29 cellular contexts compared by ENCODE assay signal in genomic region chr4:1298461-1298860, GRCh38. TPM values are rescaled to one million over a fixed set of nuclear protein-coding genes. Genes with fewer than 3 reads are reported as not detected.
A peak's percentile ranks its signal among the peaks of the same experiment; 100 is the strongest.
DNase-seq lines count a peak whose midpoint lies in the region; ATAC-seq and TF ChIP-seq lines count a peak whose summit lies in the region.
"Had no signal": no experiment of that assay in that cellular context is flagged by ENCODE, and none has a peak within 500 bp of the region (broad histone marks: within the 10 kb centered on the region; RNA-seq: fewer than 3 reads in every experiment).

No MANE protein-coding gene starts in this region.

- H3K9me3 ChIP-seq in osteoblast (ENCODE audit: low read depth, low read length) = no peaks in the 10 kb centered on the region
- H3K9me3 ChIP-seq in upper lobe of right lung = no peaks in the 10 kb centered on the region
- H3K9me3 ChIP-seq: ascending aorta, Caco-2, colonic mucosa, ovary, thyroid gland had no signal

- peaks cover 71% of the 10 kb centered on the region for H4K20me1 ChIP-seq in osteoblast (ENCODE audit: insufficient read depth, low read length)

- H3K27me3 ChIP-seq in osteoblast (ENCODE audit: insufficient read depth, low read length) (no peaks in the 10 kb centered on the region), upper lobe of right lung (no peaks in the 10 kb centered on the region)
- H3K27me3 ChIP-seq: ascending aorta, colonic mucosa, ovary, thyroid gland had no signal

- peaks cover 2 to 18% of the 10 kb centered on the region in 2 donors for H3K36me3 Mint-ChIP-seq in activated T-cell treated with anti-CD3 and anti-CD28 coated beads, Interleukin-2, amount 50 U/mL, for 72 hours (ENCODE audit: insufficient read depth in 2 of 2)
- peaks cover 82% of the 10 kb centered on the region for H3K36me3 Mint-ChIP-seq in dendritic cell treated with granulocyte-macrophage colony-stimulating factor and Interleukin-4, amounts not matched to agents 40 ng/mL and 50 ng/mL, for 4 days (ENCODE audit: low read depth)

- H3K27ac ChIP-seq in osteoblast (ENCODE audit: low read depth, low read length) = no peak overlapping the region
- no peak overlapping the region for H3K27ac ChIP-seq in upper lobe of right lung
- H3K27ac ChIP-seq: 22Rv1, ascending aorta, colonic mucosa, ovary, thyroid gland had no signal

- H3K4me3 Mint-ChIP-seq in activated T-cell treated with anti-CD3 and anti-CD28 coated beads, Interleukin-2, amount 50 U/mL, for 72 hours = no peak overlapping the region
- no peak overlapping the region for H3K4me3 Mint-ChIP-seq in dendritic cell treated with granulocyte-macrophage colony-stimulating factor and Interleukin-4, amounts not matched to agents 40 ng/mL and 50 ng/mL, for 4 days
- H3K4me3 Mint-ChIP-seq: activated CD8-positive, alpha-beta T cell treated with anti-CD3 and anti-CD28 coated beads for 36 hours; activated naive CD8-positive, alpha-beta T cell treated with anti-CD3 and anti-CD28 coated beads, Interleukin-2, amount 10 ng/mL, durations not matched to agents 7 days and 5 days had no signal

- no peak for ATAC-seq in activated T-cell treated with anti-CD3 and anti-CD28 coated beads, Interleukin-2, amount 50 U/mL, for 72 hours (replicated peaks in 1 of 2)
- ATAC-seq in upper lobe of right lung (no peak), GM21737 (IDR thresholded peaks at IDR 0.05; ENCODE audit: unreplicated experiment) (no peak), HG03457 (IDR thresholded peaks at IDR 0.05; ENCODE audit: unreplicated experiment) (no peak)
- ATAC-seq: activated CD8-positive, alpha-beta T cell treated with anti-CD3 and anti-CD28 coated beads for 36 hours; naive thymus-derived CD4-positive, alpha-beta T cell; Panc1 had no signal

- no peak overlapping the region for H3K4me3 ChIP-seq in osteoblast (ENCODE audit: insufficient read depth, low read length)
- H3K4me3 ChIP-seq in upper lobe of right lung = no peak overlapping the region
- H3K4me3 ChIP-seq: ascending aorta, colonic mucosa, ovary, smooth muscle cell, thyroid gland had no signal

- no peaks in the 10 kb centered on the region for H3K9me3 Mint-ChIP-seq in activated T-cell treated with anti-CD3 and anti-CD28 coated beads, Interleukin-2, amount 50 U/mL, for 72 hours
- no peaks in the 10 kb centered on the region for H3K9me3 Mint-ChIP-seq in dendritic cell treated with granulocyte-macrophage colony-stimulating factor and Interleukin-4, amounts not matched to agents 40 ng/mL and 50 ng/mL, for 4 days
- H3K9me3 Mint-ChIP-seq: activated CD8-positive, alpha-beta T cell treated with anti-CD3 and anti-CD28 coated beads for 36 hours; activated naive CD8-positive, alpha-beta T cell treated with anti-CD3 and anti-CD28 coated beads, Interleukin-2, amount 10 ng/mL, durations not matched to agents 7 days and 5 days; effector memory CD8-positive, alpha-beta T cell; naive thymus-derived CD4-positive, alpha-beta T cell had no signal

- DNase-seq in activated T-cell treated with anti-CD3 and anti-CD28 coated beads, Interleukin-2, amount 50 U/mL, for 72 hours = no peak
- no peak for DNase-seq in activated T-cell treated with anti-CD3 and anti-CD28 coated beads, Interleukin-2, amount 50 U/mL, for 48 hours
- peak; percentile 32 for DNase-seq in osteoblast (ENCODE audit: insufficient read length, low spot score, missing footprints)
- peak; percentile 30 for DNase-seq in upper lobe of right lung
- DNase-seq in NCI-H1105 treated with DMSO at 0.1 percent for 48 hours (lab: John Stamatoyannopoulos, UW) = no peak
- DNase-seq: activated CD8-positive, alpha-beta memory T cell treated with anti-CD3 and anti-CD28 coated beads, Interleukin-2, amount 50 U/mL, for 48 hours; activated CD8-positive, alpha-beta T cell treated with anti-CD3 and anti-CD28 coated beads for 36 hours; activated naive CD8-positive, alpha-beta T cell treated with anti-CD3 and anti-CD28 coated beads, Interleukin-2, amount 10 ng/mL, durations not matched to agents 7 days and 5 days; C1 segment of cervical spinal cord; Caco-2; colonic mucosa; DMS53; effector memory CD8-positive, alpha-beta T cell; HCEC 1CT; IMR-90; naive thymus-derived CD4-positive, alpha-beta T cell; NCI-H2107; NCI-H446; NCI-H748 treated with DMSO at 0.1 percent for 48 hours; ovary; SHP77 treated with DMSO at 0.1 percent for 48 hours; thyroid gland had no signal

- intact Hi-C loops in dendritic cell treated with granulocyte-macrophage colony-stimulating factor and Interleukin-4, amounts not matched to agents 40 ng/mL and 50 ng/mL, for 4 days (cut with micrococcal nuclease) = no loop called here
- intact Hi-C loops in upper lobe of right lung (cut with DNase I) = no loop called here

- H2AFZ ChIP-seq in osteoblast (ENCODE audit: low read length) = no peak overlapping the region

- TF ChIP-seq CTCF in osteoblast (IDR thresholded peaks at IDR 0.05; ENCODE audit: extremely low read depth, low read depth, low read length) (no peak), upper lobe of right lung (IDR thresholded peaks at IDR 0.05) (no peak)

- H3K36me3 ChIP-seq in osteoblast (ENCODE audit: insufficient read depth, low read length) (peaks cover 28% of the 10 kb centered on the region), upper lobe of right lung (peaks cover 36% of the 10 kb centered on the region)
- H3K36me3 ChIP-seq: colonic mucosa, ovary had no signal

- H3K4me1 ChIP-seq in osteoblast (ENCODE audit: insufficient read depth, low read length) = peaks cover 11% of the 10 kb centered on the region
- H3K4me1 ChIP-seq in upper lobe of right lung = peaks cover 11% of the 10 kb centered on the region
- H3K4me1 ChIP-seq: Caco-2, colonic mucosa had no signal

- H3K27ac Mint-ChIP-seq in activated T-cell treated with anti-CD3 and anti-CD28 coated beads, Interleukin-2, amount 50 U/mL, for 72 hours = peak overlapping the region; percentile 85
- H3K27ac Mint-ChIP-seq in dendritic cell treated with granulocyte-macrophage colony-stimulating factor and Interleukin-4, amounts not matched to agents 40 ng/mL and 50 ng/mL, for 4 days = peak overlapping the region; percentile 79
- H3K27ac Mint-ChIP-seq: activated naive CD8-positive, alpha-beta T cell treated with anti-CD3 and anti-CD28 coated beads, Interleukin-2, amount 10 ng/mL, durations not matched to agents 7 days and 5 days had no signal

- H3K79me2 ChIP-seq in osteoblast (ENCODE audit: insufficient read depth, low read length) = peaks cover 95% of the 10 kb centered on the region

- H3K4me2 ChIP-seq in osteoblast (ENCODE audit: insufficient read depth, low read length) = no peak overlapping the region
- H3K4me2 ChIP-seq: smooth muscle cell had no signal

- H3K4me1 Mint-ChIP-seq in activated T-cell treated with anti-CD3 and anti-CD28 coated beads, Interleukin-2, amount 50 U/mL, for 72 hours (ENCODE audit: low read depth) = peaks cover 48% of the 10 kb centered on the region
- H3K4me1 Mint-ChIP-seq in dendritic cell treated with granulocyte-macrophage colony-stimulating factor and Interleukin-4, amounts not matched to agents 40 ng/mL and 50 ng/mL, for 4 days (ENCODE audit: low read depth) = peaks cover 78% of the 10 kb centered on the region

- no peaks in the 10 kb centered on the region for H3K27me3 Mint-ChIP-seq in activated T-cell treated with anti-CD3 and anti-CD28 coated beads, Interleukin-2, amount 50 U/mL, for 72 hours (ENCODE audit: low read depth)
- no peaks in the 10 kb centered on the region for H3K27me3 Mint-ChIP-seq in dendritic cell treated with granulocyte-macrophage colony-stimulating factor and Interleukin-4, amounts not matched to agents 40 ng/mL and 50 ng/mL, for 4 days
- H3K27me3 Mint-ChIP-seq: activated CD8-positive, alpha-beta T cell treated with anti-CD3 and anti-CD28 coated beads for 36 hours; activated naive CD8-positive, alpha-beta T cell treated with anti-CD3 and anti-CD28 coated beads, Interleukin-2, amount 10 ng/mL, durations not matched to agents 7 days and 5 days; effector memory CD8-positive, alpha-beta T cell; naive thymus-derived CD4-positive, alpha-beta T cell had no signal

RNA-seq across cellular contexts. Expression of gene MAEA, which starts 8.8 kb away (rescaled TPM):
- total RNA-seq in activated T-cell treated with anti-CD3 and anti-CD28 coated beads, Interleukin-2, amount 50 U/mL, for 72 hours = 10 to 100 TPM; 38.4 to 48.4 TPM
- 55.7 and 70.6 TPM in 2 replicates for total RNA-seq in osteoblast
- 63.2 TPM for total RNA-seq in upper lobe of right lung

RNA-seq across cellular contexts. Expression of gene UVSSA, which starts 48.5 kb away (rescaled TPM):
- 10 to 100 TPM; 23.0 to 25.8 TPM for total RNA-seq in activated T-cell treated with anti-CD3 and anti-CD28 coated beads, Interleukin-2, amount 50 U/mL, for 72 hours
- total RNA-seq in osteoblast = 12.7 and 14.8 TPM in 2 replicates
- 28.3 TPM for total RNA-seq in upper lobe of right lung

RNA-seq across cellular contexts. Expression of gene CTBP1, which starts 49.5 kb away (rescaled TPM):
- total RNA-seq in activated T-cell treated with anti-CD3 and anti-CD28 coated beads, Interleukin-2, amount 50 U/mL, for 72 hours = 100 to 1,000 TPM; 182 to 190 TPM
- 246 and 262 TPM in 2 replicates for total RNA-seq in osteoblast
- total RNA-seq in upper lobe of right lung = 169 TPM

Comparison
In these comparisons a context has a peak if more than half of its experiments do, and no peak if none do; other contexts are left out.
1. DNase-seq: peak in osteoblast (single experiment) and upper lobe of right lung (single experiment); none in activated T-cell treated with anti-CD3 and anti-CD28 coated beads, Interleukin-2, amount 50 U/mL, for 72 hours (0 of 2), activated T-cell treated with anti-CD3 and anti-CD28 coated beads, Interleukin-2, amount 50 U/mL, for 48 hours (0 of 2) and NCI-H1105 treated with DMSO at 0.1 percent for 48 hours (single experiment).